ENCODE assay signal across 11 cellular contexts in genomic region chr19:7492142-7493055, GRCh38. TPM values are rescaled to one million over a fixed set of nuclear protein-coding genes. Genes with fewer than 3 reads are reported as not detected.
DNase-seq lines count a peak whose midpoint lies in the region; TF ChIP-seq lines count a peak whose summit lies in the region.
"Had no signal": no experiment of that assay in that cellular context is flagged by ENCODE, and none has a peak within 500 bp of the region (broad histone marks: within the 10 kb centered on the region; RNA-seq: fewer than 3 reads in every experiment).

No MANE protein-coding gene starts in this region.

- CTCF ChIA-PET in activated CD4-positive, alpha-beta memory T cell treated with anti-CD3 and anti-CD28 coated beads, Interleukin-2, amount 10 ng/mL, durations not matched to agents 7 days and 5 days (lab: Charles Lee), result no interaction called here

- H3K27ac Mint-ChIP-seq in activated CD4-positive, alpha-beta memory T cell treated with anti-CD3 and anti-CD28 coated beads, Interleukin-2, amount 10 ng/mL, durations not matched to agents 7 days and 5 days, result peak overlapping the region; percentile 72

- H3K27me3 Mint-ChIP-seq in activated CD4-positive, alpha-beta memory T cell treated with anti-CD3 and anti-CD28 coated beads, Interleukin-2, amount 10 ng/mL, durations not matched to agents 7 days and 5 days, result peaks cover 6% of the 10 kb centered on the region

- H3K4me1 Mint-ChIP-seq in activated CD4-positive, alpha-beta memory T cell treated with anti-CD3 and anti-CD28 coated beads, Interleukin-2, amount 10 ng/mL, durations not matched to agents 7 days and 5 days, result peaks cover 33% of the 10 kb centered on the region

- no peak overlapping the region for H3K4me3 Mint-ChIP-seq in activated CD4-positive, alpha-beta memory T cell treated with anti-CD3 and anti-CD28 coated beads, Interleukin-2, amount 10 ng/mL, durations not matched to agents 7 days and 5 days

- TF ChIP-seq CTCF in fibroblast of pulmonary artery (IDR thresholded peaks at IDR 0.05; ENCODE audit: low read length, missing control alignments), result no peak

- POLR2A ChIA-PET in activated CD4-positive, alpha-beta memory T cell treated with anti-CD3 and anti-CD28 coated beads, Interleukin-2, amount 10 ng/mL, durations not matched to agents 7 days and 5 days (lab: Charles Lee), result interaction anchor here (1.9 kb wide), 1 partner anchor 30 kb away, joined by 9 read pairs; the partner anchor contains the start of gene MCOLN1

- no peaks in the 10 kb centered on the region for H3K36me3 Mint-ChIP-seq in activated CD4-positive, alpha-beta memory T cell treated with anti-CD3 and anti-CD28 coated beads, Interleukin-2, amount 10 ng/mL, durations not matched to agents 7 days and 5 days (ENCODE audit: low read depth)

- no peak overlapping the region for H3K4me3 ChIP-seq in fibroblast of pulmonary artery (replicated peaks; ENCODE audit: low read depth, low read length)
- H3K4me3 ChIP-seq: suprapubic skin had no signal

- H3K9me3 Mint-ChIP-seq in activated CD4-positive, alpha-beta memory T cell treated with anti-CD3 and anti-CD28 coated beads, Interleukin-2, amount 10 ng/mL, durations not matched to agents 7 days and 5 days, result no peaks in the 10 kb centered on the region

- peak in 2 of 3 donors; percentile 54 to 63 for DNase-seq in stimulated activated CD4-positive, alpha-beta T cell treated with anti-CD3 and anti-CD28 coated beads, Interleukin-12 subunit alpha, Interleukin-12 subunit beta, amount 100 ng/mL, for 48 hours (ENCODE audit: low read depth in 2 of 3, low spot score in 1 of 3)
- DNase-seq in stimulated activated CD4-positive, alpha-beta T cell treated with anti-CD3 and anti-CD28 coated beads, Interleukin-12 subunit alpha, Interleukin-12 subunit beta, amount 100 ng/mL, for 4 hours, result no peak
- DNase-seq in activated CD4-positive, alpha-beta memory T cell treated with anti-CD3 and anti-CD28 coated beads, Interleukin-2, amount 10 ng/mL, durations not matched to agents 7 days and 5 days, result peak; percentile 79
- DNase-seq in fibroblast of pulmonary artery (ENCODE audit: low read depth) (peak; percentile 82), NCI-H2196 (lab: John Stamatoyannopoulos, UW; ENCODE audit: unreplicated experiment) (no peak), HuH-7 (ENCODE audit: low spot score) (no peak), putamen (ENCODE audit: low spot score) (no peak), iPS-NIHi11 (ENCODE audit: low spot score) (no peak)
- DNase-seq: C1 segment of cervical spinal cord, NCI-H2107 had no signal

RNA-seq across cellular contexts. Expression of gene PEX11G, which starts 3.6 kb away (rescaled TPM):
- 1 to 10 TPM in 1 of 2 experiments, under 1 TPM in 1; 0.68 to 1.7 TPM for total RNA-seq in activated CD4-positive, alpha-beta memory T cell treated with anti-CD3 and anti-CD28 coated beads, Interleukin-2, amount 10 ng/mL, durations not matched to agents 7 days and 5 days

RNA-seq across cellular contexts. Expression of gene ZNF358, which starts 23.5 kb away (rescaled TPM):
- 1 to 10 TPM; 5.5 to 7.5 TPM for total RNA-seq in activated CD4-positive, alpha-beta memory T cell treated with anti-CD3 and anti-CD28 coated beads, Interleukin-2, amount 10 ng/mL, durations not matched to agents 7 days and 5 days

RNA-seq across cellular contexts. Expression of gene MCOLN1, which starts 30.0 kb away (rescaled TPM):
- total RNA-seq in activated CD4-positive, alpha-beta memory T cell treated with anti-CD3 and anti-CD28 coated beads, Interleukin-2, amount 10 ng/mL, durations not matched to agents 7 days and 5 days, result 10 to 100 TPM; 15.2 to 15.3 TPM

RNA-seq across cellular contexts. Expression of gene PNPLA6, which starts 43.1 kb away (rescaled TPM):
- 100 to 1,000 TPM; 130 to 152 TPM for total RNA-seq in activated CD4-positive, alpha-beta memory T cell treated with anti-CD3 and anti-CD28 coated beads, Interleukin-2, amount 10 ng/mL, durations not matched to agents 7 days and 5 days

Comparison
In these comparisons a context has a peak if more than half of its experiments do, and no peak if none do; other contexts are left out.
1. DNase-seq: peak in stimulated activated CD4-positive, alpha-beta T cell treated with anti-CD3 and anti-CD28 coated beads, Interleukin-12 subunit alpha, Interleukin-12 subunit beta, amount 100 ng/mL, for 48 hours (2 of 3), activated CD4-positive, alpha-beta memory T cell treated with anti-CD3 and anti-CD28 coated beads, Interleukin-2, amount 10 ng/mL, durations not matched to agents 7 days and 5 days (single experiment) and fibroblast of pulmonary artery (single experiment); none in stimulated activated CD4-positive, alpha-beta T cell treated with anti-CD3 and anti-CD28 coated beads, Interleukin-12 subunit alpha, Interleukin-12 subunit beta, amount 100 ng/mL, for 4 hours (single experiment), NCI-H2196 (single experiment), HuH-7 (single experiment), putamen (single experiment) and iPS-NIHi11 (single experiment).